ENCODE assay signal across 18 cellular contexts in genomic region chr18:41073372-41073954, GRCh38.
DNase-seq lines count a peak whose midpoint lies in the region; ATAC-seq, FAIRE-seq and TF ChIP-seq lines count a peak whose summit lies in the region.
"Had no signal": no experiment of that assay in that cellular context is flagged by ENCODE, and none has a peak within 500 bp of the region (broad histone marks: within the 10 kb centered on the region; RNA-seq: fewer than 3 reads in every experiment).

No MANE protein-coding gene starts in this region.

- peak; percentile 72 for DNase-seq in HFFc6
- DNase-seq in amniotic stem cell (lab: John Stamatoyannopoulos, UW), result peak; percentile 16
- DNase-seq in fibroblast of the conjunctiva (ENCODE audit: low read depth), result peak; percentile 29
- DNase-seq in stromal cell of bone marrow (ENCODE audit: low read depth), result peak; percentile 40
- DNase-seq in GM19239 (ENCODE audit: insufficient read length, low spot score), result no peak
- DNase-seq: activated CD4-positive, alpha-beta T cell treated with anti-CD3 and anti-CD28 coated beads for 36 hours; activated T-cell treated with anti-CD3 and anti-CD28 coated beads for 4 hours; HCEC 1CT; Kasumi-1; NCI-H510A; right cardiac atrium; SJCRH30; T-helper 9 cell; testis had no signal

- H3K27ac Mint-ChIP-seq in HFFc6, result no peak overlapping the region
- H3K27ac Mint-ChIP-seq: activated CD4-positive, alpha-beta T cell treated with anti-CD3 and anti-CD28 coated beads for 36 hours; activated naive CD4-positive, alpha-beta T cell treated with anti-CD3 and anti-CD28 coated beads, Interleukin-2, amount 50 U/mL, for 72 hours had no signal

- peaks cover 5% of the 10 kb centered on the region for H3K9me3 Mint-ChIP-seq in HFFc6

- ATAC-seq in HG03280 (IDR thresholded peaks at IDR 0.05; ENCODE audit: unreplicated experiment), result no peak
- no peak for ATAC-seq in GM21723 (IDR thresholded peaks at IDR 0.05; ENCODE audit: unreplicated experiment)
- ATAC-seq: activated CD4-positive, alpha-beta T cell treated with anti-CD3 and anti-CD28 coated beads for 36 hours; activated naive CD4-positive, alpha-beta T cell treated with anti-CD3 and anti-CD28 coated beads, Interleukin-2, amount 50 U/mL, for 72 hours; right cardiac atrium had no signal

- no peaks in the 10 kb centered on the region for H3K27me3 Mint-ChIP-seq in HFFc6 (ENCODE audit: insufficient read depth)
- H3K27me3 Mint-ChIP-seq: activated CD4-positive, alpha-beta T cell treated with anti-CD3 and anti-CD28 coated beads for 36 hours had no signal

- H3K4me3 Mint-ChIP-seq in HFFc6, result no peak overlapping the region; the same call in 1 of the 2 replicates
- H3K4me3 Mint-ChIP-seq: activated CD4-positive, alpha-beta T cell treated with anti-CD3 and anti-CD28 coated beads for 36 hours; CD14-positive monocyte had no signal

- TF ChIP-seq CTCF in HFFc6 (IDR thresholded peaks at IDR 0.05), result no peak

- no peaks in the 10 kb centered on the region for H3K36me3 Mint-ChIP-seq in HFFc6 (ENCODE audit: low read depth)
- H3K36me3 Mint-ChIP-seq: activated naive CD4-positive, alpha-beta T cell treated with anti-CD3 and anti-CD28 coated beads, Interleukin-2, amount 50 U/mL, for 72 hours; CD14-positive monocyte had no signal

- peaks cover 26% of the 10 kb centered on the region; the same call in 1 of the 2 replicates for H3K4me1 Mint-ChIP-seq in HFFc6 (ENCODE audit: low read depth)
- H3K4me1 Mint-ChIP-seq: activated CD4-positive, alpha-beta T cell treated with anti-CD3 and anti-CD28 coated beads for 36 hours; CD14-positive monocyte had no signal

- no peak for FAIRE-seq in GM19239 (lab: Jason Lieb, UNC)
